ENCODE assay signal across 1 cellular context in the genomic region with DNA sequence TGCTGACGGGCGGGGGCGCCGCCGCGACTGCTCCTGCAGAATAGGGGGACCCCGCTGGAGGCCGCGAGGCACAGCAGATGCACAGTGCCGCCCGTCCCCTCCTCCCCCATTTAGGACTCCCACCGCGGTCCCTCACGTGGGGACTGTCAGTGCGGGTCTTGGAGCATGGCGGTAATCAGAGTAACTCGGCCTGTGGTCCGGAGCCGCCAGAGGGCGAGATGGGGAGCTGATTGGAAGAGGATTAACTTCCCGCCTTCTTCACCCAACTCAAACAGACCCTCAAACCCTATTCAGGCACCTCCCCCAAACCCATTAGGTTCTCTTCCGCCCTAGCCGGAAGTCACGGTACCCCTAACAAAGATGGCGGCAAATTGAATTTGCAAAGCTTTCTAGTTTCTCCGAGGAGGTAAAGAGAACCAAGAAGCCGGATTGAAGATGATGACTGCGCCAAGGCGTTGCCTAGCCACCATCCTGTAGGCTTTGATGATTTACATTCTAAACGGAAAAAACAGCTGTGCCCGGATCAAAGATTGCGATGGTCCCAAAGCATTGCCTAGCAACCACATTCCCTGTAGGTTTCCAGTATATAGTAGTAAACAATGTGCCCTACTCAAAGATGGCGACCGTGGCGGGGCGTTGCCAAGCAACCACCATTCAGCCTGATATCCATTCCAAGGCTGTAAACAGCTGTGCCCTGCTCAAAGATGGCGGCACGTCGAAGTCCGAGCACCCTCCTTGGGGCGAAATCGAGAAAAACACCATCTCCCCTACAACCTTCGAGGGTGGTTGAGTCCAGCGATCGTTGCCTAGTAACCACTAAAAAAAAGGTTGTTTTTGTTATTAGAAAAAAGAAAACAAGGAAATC.
TF ChIP-seq lines count a peak whose summit lies in the region.

A gene with protein sequence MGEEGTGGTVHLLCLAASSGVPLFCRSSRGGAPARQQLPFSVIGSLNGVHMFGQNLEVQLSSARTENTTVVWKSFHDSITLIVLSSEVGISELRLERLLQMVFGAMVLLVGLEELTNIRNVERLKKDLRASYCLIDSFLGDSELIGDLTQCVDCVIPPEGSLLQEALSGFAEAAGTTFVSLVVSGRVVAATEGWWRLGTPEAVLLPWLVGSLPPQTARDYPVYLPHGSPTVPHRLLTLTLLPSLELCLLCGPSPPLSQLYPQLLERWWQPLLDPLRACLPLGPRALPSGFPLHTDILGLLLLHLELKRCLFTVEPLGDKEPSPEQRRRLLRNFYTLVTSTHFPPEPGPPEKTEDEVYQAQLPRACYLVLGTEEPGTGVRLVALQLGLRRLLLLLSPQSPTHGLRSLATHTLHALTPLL (minus strand): TSS at position 296 of the 865 bp plus-strand sequence. CDS start 186 bp downstream, at position 110.

TF ChIP-seq in K562, 482 proteins besides CTCF, POLR2A, EP300 and RAD21 (continued from another document and continues in another):
- TF ChIP-seq, protein P1, sequence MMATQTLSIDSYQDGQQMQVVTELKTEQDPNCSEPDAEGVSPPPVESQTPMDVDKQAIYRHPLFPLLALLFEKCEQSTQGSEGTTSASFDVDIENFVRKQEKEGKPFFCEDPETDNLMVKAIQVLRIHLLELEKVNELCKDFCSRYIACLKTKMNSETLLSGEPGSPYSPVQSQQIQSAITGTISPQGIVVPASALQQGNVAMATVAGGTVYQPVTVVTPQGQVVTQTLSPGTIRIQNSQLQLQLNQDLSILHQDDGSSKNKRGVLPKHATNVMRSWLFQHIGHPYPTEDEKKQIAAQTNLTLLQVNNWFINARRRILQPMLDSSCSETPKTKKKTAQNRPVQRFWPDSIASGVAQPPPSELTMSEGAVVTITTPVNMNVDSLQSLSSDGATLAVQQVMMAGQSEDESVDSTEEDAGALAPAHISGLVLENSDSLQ (IDR thresholded peaks at IDR 0.05), result peak; percentile 49; the same call in 1 of the 2 replicates
- TF ChIP-seq NR1H2 (CRISPR knock-in tag; IDR thresholded peaks at IDR 0.05) (no peak), BMI1 (IDR thresholded peaks at IDR 0.05; ENCODE audit: low read length) (peak; percentile 89), CREB1 (IDR thresholded peaks at IDR 0.05) (no peak), CREB1 (CRISPR knock-in tag; IDR thresholded peaks at IDR 0.05) (no peak), MXI1 (IDR thresholded peaks at IDR 0.05; ENCODE audit: low read depth, low read length) (peak; percentile 70; the same call in 1 of the 2 replicates), ZBED1 (IDR thresholded peaks at IDR 0.05) (no peak), CSDE1 (IDR thresholded peaks at IDR 0.05) (peak; percentile 92 to 96), FUS (optimal IDR thresholded peaks at IDR 0.05; ENCODE audit: low read depth, low read length) (no peak), TOE1 (IDR thresholded peaks at IDR 0.05; ENCODE audit: borderline replicate concordance) (0 out of 2 replicates have a peak, but pooled peaks have one; percentile 31), TOE1 (CRISPR knock-in tag; IDR thresholded peaks at IDR 0.05; ENCODE audit: borderline replicate concordance, low read depth) (no peak), SRF (CRISPR knock-in tag; IDR thresholded peaks at IDR 0.05) (peak in 1 of 2 experiments; percentile 69; a peak in 2 of 4 replicates), WHSC1 (IDR thresholded peaks at IDR 0.05; ENCODE audit: low read length) (no peak), SMARCA4 (IDR thresholded peaks at IDR 0.05) (no peak), TCF3 (CRISPR knock-in tag; IDR thresholded peaks at IDR 0.05) (no peak), ZNF263 (CRISPR knock-in tag; IDR thresholded peaks at IDR 0.05; ENCODE audit: borderline replicate concordance) (no peak), ATF7 (IDR thresholded peaks at IDR 0.05) (peak; percentile 98), POLR2AphosphoS5 (IDR thresholded peaks at IDR 0.05; ENCODE audit: control insufficient read depth, insufficient read depth, low read depth, low read length) (no peak), SETDB1 (IDR thresholded peaks at IDR 0.05; ENCODE audit: low read length) (no peak), NFRKB (IDR thresholded peaks at IDR 0.05; ENCODE audit: low read depth) (peak; percentile 70; the same call in 1 of the 2 replicates), LARP7 (IDR thresholded peaks at IDR 0.05) (no peak), FIP1L1 (IDR thresholded peaks at IDR 0.05; ENCODE audit: low read depth, low read length, poor library complexity, severe bottlenecking) (no peak), MAZ (CRISPR knock-in tag; conservative IDR thresholded peaks at IDR 0.05 in 1 of 2, IDR thresholded peaks at IDR 0.05 in 1 of 2) (peak in 1 of 2 experiments; percentile 47; a peak in 2 of 4 replicates), ESRRA (IDR thresholded peaks at IDR 0.05; ENCODE audit: borderline replicate concordance, low read depth) (peak; percentile 21; the same call in 1 of the 2 replicates), RCOR1 (IDR thresholded peaks at IDR 0.05; ENCODE audit: borderline replicate concordance in 1 of 2, low read depth in 2 of 2, low read length in 2 of 2) (0 out of 4 replicates have a peak, but pooled peaks of 1 of the 2 experiments have one; percentile 6), ZNF23 (CRISPR knock-in tag; IDR thresholded peaks at IDR 0.05) (no peak), ZNF830 (CRISPR knock-in tag; IDR thresholded peaks at IDR 0.05) (no peak), CBX3 (IDR thresholded peaks at IDR 0.05; ENCODE audit: borderline replicate concordance in 1 of 2, low read length in 2 of 2) (no peak), ZNF766 (CRISPR knock-in tag; conservative IDR thresholded peaks at IDR 0.05) (peak; percentile 91), ZNF75A (CRISPR knock-in tag; IDR thresholded peaks at IDR 0.05) (no peak), SMARCA5 (IDR thresholded peaks at IDR 0.05) (no peak), SAFB2 (IDR thresholded peaks at IDR 0.05; ENCODE audit: borderline replicate concordance, low read depth, low read length, severe bottlenecking) (no peak), DMBX1 (CRISPR knock-in tag; IDR thresholded peaks at IDR 0.05; ENCODE audit: borderline replicate concordance) (no peak), BHLHE40 (IDR thresholded peaks at IDR 0.05; ENCODE audit: low read length) (peak; percentile 84), CBX5 (IDR thresholded peaks at IDR 0.05; ENCODE audit: borderline replicate concordance, low read depth) (no peak), ZNF76 (CRISPR knock-in tag; IDR thresholded peaks at IDR 0.05; ENCODE audit: borderline replicate concordance) (no peak), ZNF77 (CRISPR knock-in tag; IDR thresholded peaks at IDR 0.05) (no peak), SNIP1 (IDR thresholded peaks at IDR 0.05; ENCODE audit: low read depth) (no peak), SMARCE1 (IDR thresholded peaks at IDR 0.05) (no peak), ZNF707 (CRISPR knock-in tag; conservative IDR thresholded peaks at IDR 0.05) (no peak), MAFG (tag; conservative IDR thresholded peaks at IDR 0.05) (no peak), ZNF408 (CRISPR knock-in tag; IDR thresholded peaks at IDR 0.05; ENCODE audit: low read depth) (no peak), ILK (tag; IDR thresholded peaks at IDR 0.05; ENCODE audit: borderline replicate concordance, low read depth) (no peak), KLF6 (CRISPR knock-in tag; IDR thresholded peaks at IDR 0.05; ENCODE audit: borderline replicate concordance) (no peak)
- TF ChIP-seq, protein P2, sequence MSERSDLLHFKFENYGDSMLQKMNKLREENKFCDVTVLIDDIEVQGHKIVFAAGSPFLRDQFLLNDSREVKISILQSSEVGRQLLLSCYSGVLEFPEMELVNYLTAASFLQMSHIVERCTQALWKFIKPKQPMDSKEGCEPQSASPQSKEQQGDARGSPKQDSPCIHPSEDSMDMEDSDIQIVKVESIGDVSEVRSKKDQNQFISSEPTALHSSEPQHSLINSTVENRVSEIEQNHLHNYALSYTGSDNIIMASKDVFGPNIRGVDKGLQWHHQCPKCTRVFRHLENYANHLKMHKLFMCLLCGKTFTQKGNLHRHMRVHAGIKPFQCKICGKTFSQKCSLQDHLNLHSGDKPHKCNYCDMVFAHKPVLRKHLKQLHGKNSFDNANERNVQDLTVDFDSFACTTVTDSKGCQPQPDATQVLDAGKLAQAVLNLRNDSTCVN (CRISPR knock-in tag; IDR thresholded peaks at IDR 0.05), result no peak
- TF ChIP-seq, protein P3, sequence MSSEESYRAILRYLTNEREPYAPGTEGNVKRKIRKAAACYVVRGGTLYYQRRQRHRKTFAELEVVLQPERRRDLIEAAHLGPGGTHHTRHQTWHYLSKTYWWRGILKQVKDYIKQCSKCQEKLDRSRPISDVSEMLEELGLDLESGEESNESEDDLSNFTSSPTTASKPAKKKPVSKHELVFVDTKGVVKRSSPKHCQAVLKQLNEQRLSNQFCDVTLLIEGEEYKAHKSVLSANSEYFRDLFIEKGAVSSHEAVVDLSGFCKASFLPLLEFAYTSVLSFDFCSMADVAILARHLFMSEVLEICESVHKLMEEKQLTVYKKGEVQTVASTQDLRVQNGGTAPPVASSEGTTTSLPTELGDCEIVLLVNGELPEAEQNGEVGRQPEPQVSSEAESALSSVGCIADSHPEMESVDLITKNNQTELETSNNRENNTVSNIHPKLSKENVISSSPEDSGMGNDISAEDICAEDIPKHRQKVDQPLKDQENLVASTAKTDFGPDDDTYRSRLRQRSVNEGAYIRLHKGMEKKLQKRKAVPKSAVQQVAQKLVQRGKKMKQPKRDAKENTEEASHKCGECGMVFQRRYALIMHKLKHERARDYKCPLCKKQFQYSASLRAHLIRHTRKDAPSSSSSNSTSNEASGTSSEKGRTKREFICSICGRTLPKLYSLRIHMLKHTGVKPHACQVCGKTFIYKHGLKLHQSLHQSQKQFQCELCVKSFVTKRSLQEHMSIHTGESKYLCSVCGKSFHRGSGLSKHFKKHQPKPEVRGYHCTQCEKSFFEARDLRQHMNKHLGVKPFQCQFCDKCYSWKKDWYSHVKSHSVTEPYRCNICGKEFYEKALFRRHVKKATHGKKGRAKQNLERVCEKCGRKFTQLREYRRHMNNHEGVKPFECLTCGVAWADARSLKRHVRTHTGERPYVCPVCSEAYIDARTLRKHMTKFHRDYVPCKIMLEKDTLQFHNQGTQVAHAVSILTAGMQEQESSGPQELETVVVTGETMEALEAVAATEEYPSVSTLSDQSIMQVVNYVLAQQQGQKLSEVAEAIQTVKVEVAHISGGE (CRISPR knock-in tag; IDR thresholded peaks at IDR 0.05), result peak in 1 of 3 experiments; percentile 83; a peak in 1 of 6 replicates
- TF ChIP-seq, protein P4, sequence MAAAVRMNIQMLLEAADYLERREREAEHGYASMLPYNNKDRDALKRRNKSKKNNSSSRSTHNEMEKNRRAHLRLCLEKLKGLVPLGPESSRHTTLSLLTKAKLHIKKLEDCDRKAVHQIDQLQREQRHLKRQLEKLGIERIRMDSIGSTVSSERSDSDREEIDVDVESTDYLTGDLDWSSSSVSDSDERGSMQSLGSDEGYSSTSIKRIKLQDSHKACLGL (CRISPR knock-in tag; IDR thresholded peaks at IDR 0.05; ENCODE audit: borderline replicate concordance, poor library complexity, severe bottlenecking), result no peak
- TF ChIP-seq, protein P5, sequence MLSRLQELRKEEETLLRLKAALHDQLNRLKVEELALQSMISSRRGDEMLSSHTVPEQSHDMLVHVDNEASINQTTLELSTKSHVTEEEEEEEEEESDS (CRISPR knock-in tag; IDR thresholded peaks at IDR 0.05), result no peak
- TF ChIP-seq, protein P6, sequence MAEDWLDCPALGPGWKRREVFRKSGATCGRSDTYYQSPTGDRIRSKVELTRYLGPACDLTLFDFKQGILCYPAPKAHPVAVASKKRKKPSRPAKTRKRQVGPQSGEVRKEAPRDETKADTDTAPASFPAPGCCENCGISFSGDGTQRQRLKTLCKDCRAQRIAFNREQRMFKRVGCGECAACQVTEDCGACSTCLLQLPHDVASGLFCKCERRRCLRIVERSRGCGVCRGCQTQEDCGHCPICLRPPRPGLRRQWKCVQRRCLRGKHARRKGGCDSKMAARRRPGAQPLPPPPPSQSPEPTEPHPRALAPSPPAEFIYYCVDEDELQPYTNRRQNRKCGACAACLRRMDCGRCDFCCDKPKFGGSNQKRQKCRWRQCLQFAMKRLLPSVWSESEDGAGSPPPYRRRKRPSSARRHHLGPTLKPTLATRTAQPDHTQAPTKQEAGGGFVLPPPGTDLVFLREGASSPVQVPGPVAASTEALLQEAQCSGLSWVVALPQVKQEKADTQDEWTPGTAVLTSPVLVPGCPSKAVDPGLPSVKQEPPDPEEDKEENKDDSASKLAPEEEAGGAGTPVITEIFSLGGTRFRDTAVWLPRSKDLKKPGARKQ (CRISPR knock-in tag; IDR thresholded peaks at IDR 0.05), result no peak
- TF ChIP-seq, protein P7, sequence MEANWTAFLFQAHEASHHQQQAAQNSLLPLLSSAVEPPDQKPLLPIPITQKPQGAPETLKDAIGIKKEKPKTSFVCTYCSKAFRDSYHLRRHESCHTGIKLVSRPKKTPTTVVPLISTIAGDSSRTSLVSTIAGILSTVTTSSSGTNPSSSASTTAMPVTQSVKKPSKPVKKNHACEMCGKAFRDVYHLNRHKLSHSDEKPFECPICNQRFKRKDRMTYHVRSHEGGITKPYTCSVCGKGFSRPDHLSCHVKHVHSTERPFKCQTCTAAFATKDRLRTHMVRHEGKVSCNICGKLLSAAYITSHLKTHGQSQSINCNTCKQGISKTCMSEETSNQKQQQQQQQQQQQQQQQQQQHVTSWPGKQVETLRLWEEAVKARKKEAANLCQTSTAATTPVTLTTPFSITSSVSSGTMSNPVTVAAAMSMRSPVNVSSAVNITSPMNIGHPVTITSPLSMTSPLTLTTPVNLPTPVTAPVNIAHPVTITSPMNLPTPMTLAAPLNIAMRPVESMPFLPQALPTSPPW (CRISPR knock-in tag; IDR thresholded peaks at IDR 0.05), result peak; percentile 62
- TF ChIP-seq, protein P8, sequence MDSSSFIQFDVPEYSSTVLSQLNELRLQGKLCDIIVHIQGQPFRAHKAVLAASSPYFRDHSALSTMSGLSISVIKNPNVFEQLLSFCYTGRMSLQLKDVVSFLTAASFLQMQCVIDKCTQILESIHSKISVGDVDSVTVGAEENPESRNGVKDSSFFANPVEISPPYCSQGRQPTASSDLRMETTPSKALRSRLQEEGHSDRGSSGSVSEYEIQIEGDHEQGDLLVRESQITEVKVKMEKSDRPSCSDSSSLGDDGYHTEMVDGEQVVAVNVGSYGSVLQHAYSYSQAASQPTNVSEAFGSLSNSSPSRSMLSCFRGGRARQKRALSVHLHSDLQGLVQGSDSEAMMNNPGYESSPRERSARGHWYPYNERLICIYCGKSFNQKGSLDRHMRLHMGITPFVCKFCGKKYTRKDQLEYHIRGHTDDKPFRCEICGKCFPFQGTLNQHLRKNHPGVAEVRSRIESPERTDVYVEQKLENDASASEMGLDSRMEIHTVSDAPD (CRISPR knock-in tag; IDR thresholded peaks at IDR 0.05), result no peak
- TF ChIP-seq, protein P9, sequence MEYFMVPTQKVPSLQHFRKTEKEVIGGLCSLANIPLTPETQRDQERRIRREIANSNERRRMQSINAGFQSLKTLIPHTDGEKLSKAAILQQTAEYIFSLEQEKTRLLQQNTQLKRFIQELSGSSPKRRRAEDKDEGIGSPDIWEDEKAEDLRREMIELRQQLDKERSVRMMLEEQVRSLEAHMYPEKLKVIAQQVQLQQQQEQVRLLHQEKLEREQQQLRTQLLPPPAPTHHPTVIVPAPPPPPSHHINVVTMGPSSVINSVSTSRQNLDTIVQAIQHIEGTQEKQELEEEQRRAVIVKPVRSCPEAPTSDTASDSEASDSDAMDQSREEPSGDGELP (CRISPR knock-in tag; IDR thresholded peaks at IDR 0.05; ENCODE audit: borderline replicate concordance), result peak; percentile 100
- TF ChIP-seq, protein P10, sequence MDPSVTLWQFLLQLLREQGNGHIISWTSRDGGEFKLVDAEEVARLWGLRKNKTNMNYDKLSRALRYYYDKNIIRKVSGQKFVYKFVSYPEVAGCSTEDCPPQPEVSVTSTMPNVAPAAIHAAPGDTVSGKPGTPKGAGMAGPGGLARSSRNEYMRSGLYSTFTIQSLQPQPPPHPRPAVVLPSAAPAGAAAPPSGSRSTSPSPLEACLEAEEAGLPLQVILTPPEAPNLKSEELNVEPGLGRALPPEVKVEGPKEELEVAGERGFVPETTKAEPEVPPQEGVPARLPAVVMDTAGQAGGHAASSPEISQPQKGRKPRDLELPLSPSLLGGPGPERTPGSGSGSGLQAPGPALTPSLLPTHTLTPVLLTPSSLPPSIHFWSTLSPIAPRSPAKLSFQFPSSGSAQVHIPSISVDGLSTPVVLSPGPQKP (CRISPR knock-in tag; IDR thresholded peaks at IDR 0.05), result no peak
